Comparison of ENCODE assay signal across 9 cellular contexts in genomic region chr21:32412162-32412997, GRCh38. TPM values are rescaled to one million over a fixed set of nuclear protein-coding genes. Genes with fewer than 3 reads are reported as not detected.
DNase-seq lines count a peak whose midpoint lies in the region; ATAC-seq lines count a peak whose summit lies in the region.
"Had no signal": no experiment of that assay in that cellular context is flagged by ENCODE, and none has a peak within 500 bp of the region (broad histone marks: within the 10 kb centered on the region; RNA-seq: fewer than 3 reads in every experiment).

Gene EVA1C, plus strand, starts transcription at chr21:32412706. Its CDS starts 148 bp downstream, at chr21:32412854.

- DNase-seq in Caki2 (ENCODE audit: low read depth) (peak; percentile 11), NCI-H345 treated with DMSO at 0.1 percent for 48 hours (lab: John Stamatoyannopoulos, UW; ENCODE audit: unreplicated experiment) (peak; percentile 49), epithelial cell of prostate (ENCODE audit: low read depth, low spot score) (no peak), mucosa of gallbladder (ENCODE audit: low spot score) (peak; percentile 50), GF-D8 (lab: John Stamatoyannopoulos, UW) (no peak)
- DNase-seq in activated T-cell treated with anti-CD3 and anti-CD28 coated beads, Interleukin-2, amount 50 U/mL, for 1 hour = peak; percentile 87
- DNase-seq in stimulated activated CD8-positive, alpha-beta memory T cell treated with anti-CD3 and anti-CD28 coated beads, Interleukin-2, amount 100 ng/mL, for 1 hour (ENCODE audit: low read depth in 2 of 2) = peak; percentile 46 to 52

- no peak for ATAC-seq in HG03039 (IDR thresholded peaks at IDR 0.05; ENCODE audit: unreplicated experiment)

- H3K27ac ChIP-seq in epithelial cell of prostate = peak within 1 kb of the TSS; percentile 78

- in situ Hi-C loops in Caki2 (cut with HindIII; ENCODE audit: low pct_unique_long_range_greater_than_20kb, low sequenced_read_pairs) = no loop called here

RNA-seq across cellular contexts. Expression of gene EVA1C, which starts in this region (rescaled TPM):
- total RNA-seq in Caki2 (2014; rRNA removed; shearing (Covaris generic); ENCODE audit: low replicate concordance) = not detected in 2 replicates
- total RNA-seq in mucosa of gallbladder = 34.8 TPM
- total RNA-seq: HT1080 had no signal

Comparison
In these comparisons a context has a peak if more than half of its experiments do, and no peak if none do; other contexts are left out.
1. RNA of gene EVA1C (total RNA-seq): 34.8 TPM in mucosa of gallbladder (single experiment); not detected in Caki2; every median in the first group is over 10 times any median in the second.
2. Peak in DNase-seq in Caki2; RNA of the gene not detected or under 1 TPM.
3. DNase-seq: peak in NCI-H345 treated with DMSO at 0.1 percent for 48 hours (single experiment), activated T-cell treated with anti-CD3 and anti-CD28 coated beads, Interleukin-2, amount 50 U/mL, for 1 hour (single experiment), mucosa of gallbladder (single experiment) and stimulated activated CD8-positive, alpha-beta memory T cell treated with anti-CD3 and anti-CD28 coated beads, Interleukin-2, amount 100 ng/mL, for 1 hour (2 of 2); none in epithelial cell of prostate (single experiment) and GF-D8 (single experiment).